Comparison of ENCODE assay signal across 12 cellular contexts in genomic region chr22:35140879-35141745, GRCh38.
A peak's percentile ranks its signal among the peaks of the same experiment; 100 is the strongest.
DNase-seq lines count a peak whose midpoint lies in the region; ATAC-seq and TF ChIP-seq lines count a peak whose summit lies in the region.
"Had no signal": no experiment of that assay in that cellular context is flagged by ENCODE, and none has a peak within 500 bp of the region (broad histone marks: within the 10 kb centered on the region; RNA-seq: fewer than 3 reads in every experiment).

No MANE protein-coding gene starts in this region.

- TF ChIP-seq CTCF in HFFc6 (IDR thresholded peaks at IDR 0.05), result peak; percentile 30
- 0 out of 2 replicates have a peak, but pooled peaks have one; percentile 17 for TF ChIP-seq CTCF in SK-N-SH (IDR thresholded peaks at IDR 0.05)
- TF ChIP-seq CTCF in progenitor cell of endocrine pancreas (IDR thresholded peaks at IDR 0.05; ENCODE audit: unreplicated experiment), result peak; percentile 42
- TF ChIP-seq CTCF in coronary artery (IDR thresholded peaks at IDR 0.05), result no peak

- no peaks in the 10 kb centered on the region for H3K27me3 Mint-ChIP-seq in activated CD4-positive, alpha-beta T cell treated with anti-CD3 and anti-CD28 coated beads, Interleukin-2, amount 10 ng/mL, durations not matched to agents 24 days and 14 days
- H3K27me3 Mint-ChIP-seq in HFFc6 (ENCODE audit: insufficient read depth) (peaks cover 5% of the 10 kb centered on the region; the same call in 1 of the 2 replicates), progenitor cell of endocrine pancreas (peaks cover 8% of the 10 kb centered on the region)

- no peaks in the 10 kb centered on the region for H3K36me3 ChIP-seq in SK-N-SH (replicated peaks in 1 of 2; ENCODE audit: control insufficient read depth in 1 of 2, insufficient read depth in 2 of 2, low read length in 1 of 2)
- H3K36me3 ChIP-seq: vagina had no signal

- no peak for ATAC-seq in HG03175 (IDR thresholded peaks at IDR 0.05; ENCODE audit: unreplicated experiment)

- H3K79me2 ChIP-seq in SK-N-SH (ENCODE audit: insufficient read depth), result no peaks in the 10 kb centered on the region

- no peak overlapping the region for H3K4me3 ChIP-seq in SK-N-SH (ENCODE audit: low read depth in 2 of 2, low read length in 1 of 2)
- H3K4me3 ChIP-seq in coronary artery, result no peak overlapping the region
- H3K4me3 ChIP-seq: vagina had no signal

- CTCF ChIA-PET in SK-N-SH (lab: Yijun Ruan, JAX), result interaction anchor here (1.2 to 2.6 kb wide), 3 partner anchors 9 to 50 kb away, joined by 3 to 15 read pairs (median 11); no protein-coding TSS in a partner anchor

- no peak overlapping the region for H3K27ac Mint-ChIP-seq in activated CD4-positive, alpha-beta T cell treated with anti-CD3 and anti-CD28 coated beads, Interleukin-2, amount 10 ng/mL, durations not matched to agents 24 days and 14 days
- H3K27ac Mint-ChIP-seq in HFFc6 (no peak overlapping the region), progenitor cell of endocrine pancreas (no peak overlapping the region)

- no peak for TF ChIP-seq EP300 in SK-N-SH (IDR thresholded peaks at IDR 0.05; ENCODE audit: borderline replicate concordance in 1 of 2, low read depth in 1 of 2, low read length in 1 of 2)

- no peaks in the 10 kb centered on the region for H3K9me3 Mint-ChIP-seq in activated CD4-positive, alpha-beta T cell treated with anti-CD3 and anti-CD28 coated beads, Interleukin-2, amount 10 ng/mL, durations not matched to agents 24 days and 14 days
- H3K9me3 Mint-ChIP-seq in HFFc6 (peaks cover 8% of the 10 kb centered on the region; the same call in 1 of the 2 replicates), progenitor cell of endocrine pancreas (ENCODE audit: low read depth) (no peaks in the 10 kb centered on the region)

- TF ChIP-seq RAD21 in SK-N-SH (IDR thresholded peaks at IDR 0.05; ENCODE audit: low read length), result 0 out of 2 replicates have a peak, but pooled peaks have one; percentile 2

- H3K4me1 ChIP-seq in SK-N-SH (ENCODE audit: control insufficient read depth in 1 of 2, insufficient read depth in 2 of 2, low read depth in 1 of 2, low read length in 1 of 2), result no peaks in the 10 kb centered on the region
- H3K4me1 ChIP-seq: vagina had no signal

- POLR2A ChIA-PET in SK-N-SH (lab: Yijun Ruan, JAX), result no interaction called here

- H2AFZ ChIP-seq in SK-N-SH (ENCODE audit: low read depth), result no peak overlapping the region

- peak; percentile 5 to 8 for DNase-seq in activated CD4-positive, alpha-beta T cell treated with anti-CD3 and anti-CD28 coated beads, Interleukin-2, amount 50 U/mL, for 48 hours
- DNase-seq in activated CD4-positive, alpha-beta T cell treated with anti-CD3 and anti-CD28 coated beads, Interleukin-2, amount 10 ng/mL, durations not matched to agents 24 days and 14 days, result no peak
- no peak for DNase-seq in HFFc6
- DNase-seq in SK-N-SH, result peak; percentile 23
- DNase-seq in progenitor cell of endocrine pancreas (ENCODE audit: low spot score, unreplicated experiment), result no peak
- no peak for DNase-seq in coronary artery (ENCODE audit: low spot score)
- DNase-seq in DMS79 (lab: John Stamatoyannopoulos, UW), result no peak
- DNase-seq: activated CD4-positive, CD25-positive, alpha-beta regulatory T cell treated with anti-CD3 and anti-CD28 coated beads, Interleukin-2, amount 50 U/mL, for 72 hours; aorta; posterior cingulate gyrus had no signal

- no peaks in the 10 kb centered on the region for H4K20me1 ChIP-seq in SK-N-SH (ENCODE audit: insufficient read depth)

- H3K4me3 Mint-ChIP-seq in activated CD4-positive, alpha-beta T cell treated with anti-CD3 and anti-CD28 coated beads, Interleukin-2, amount 10 ng/mL, durations not matched to agents 24 days and 14 days, result no peak overlapping the region
- H3K4me3 Mint-ChIP-seq in HFFc6 (no peak overlapping the region), progenitor cell of endocrine pancreas (ENCODE audit: low read depth) (no peak overlapping the region)

- H3K9me2 ChIP-seq in SK-N-SH, result no peaks in the 10 kb centered on the region

- H3K27me3 ChIP-seq in SK-N-SH (ENCODE audit: insufficient read depth), result no peaks in the 10 kb centered on the region; the same call in 1 of the 2 replicates
- H3K27me3 ChIP-seq: vagina had no signal

- H3K9me3 ChIP-seq in SK-N-SH, result no peaks in the 10 kb centered on the region
- H3K9me3 ChIP-seq: vagina had no signal

- H3K27ac ChIP-seq in SK-N-SH (ENCODE audit: low read depth in 2 of 2, low read length in 1 of 2), result no peak overlapping the region
- H3K27ac ChIP-seq in coronary artery, result no peak overlapping the region
- H3K27ac ChIP-seq: vagina had no signal

- intact Hi-C loops in activated CD4-positive, alpha-beta T cell treated with anti-CD3 and anti-CD28 coated beads, Interleukin-2, amount 10 ng/mL, durations not matched to agents 24 days and 14 days (cut with micrococcal nuclease), result no loop called here

- H3K4me1 Mint-ChIP-seq in activated CD4-positive, alpha-beta T cell treated with anti-CD3 and anti-CD28 coated beads, Interleukin-2, amount 10 ng/mL, durations not matched to agents 24 days and 14 days, result no peaks in the 10 kb centered on the region
- H3K4me1 Mint-ChIP-seq in HFFc6 (ENCODE audit: low read depth) (no peaks in the 10 kb centered on the region), progenitor cell of endocrine pancreas (ENCODE audit: low read depth) (peaks cover 1% of the 10 kb centered on the region)

- 6% methylated on average over 10 of the region's 12 CpGs for WGBS in SK-N-SH (ENCODE audit: low lambda C conversion rate)

- no peaks in the 10 kb centered on the region for H3K36me3 Mint-ChIP-seq in activated CD4-positive, alpha-beta T cell treated with anti-CD3 and anti-CD28 coated beads, Interleukin-2, amount 10 ng/mL, durations not matched to agents 24 days and 14 days (ENCODE audit: low read depth)
- no peaks in the 10 kb centered on the region for H3K36me3 Mint-ChIP-seq in HFFc6 (ENCODE audit: low read depth)
- H3K36me3 Mint-ChIP-seq in progenitor cell of endocrine pancreas (ENCODE audit: insufficient read depth), result no peaks in the 10 kb centered on the region

- no peak overlapping the region for H3K9ac ChIP-seq in SK-N-SH

- H3F3A ChIP-seq in SK-N-SH (replicated peaks; ENCODE audit: insufficient read depth), result no peaks in the 10 kb centered on the region

- H3K4me2 ChIP-seq in SK-N-SH, result no peak overlapping the region

TF ChIP-seq in SK-N-SH, 30 proteins besides CTCF, POLR2A, EP300 and RAD21:
- no peak for TF ChIP-seq SIN3A (IDR thresholded peaks at IDR 0.05; ENCODE audit: borderline replicate concordance, low read depth, low read length)

Comparison
In these comparisons a context has a peak if more than half of its experiments do, and no peak if none do; other contexts are left out.
1. DNase-seq: peak in activated CD4-positive, alpha-beta T cell treated with anti-CD3 and anti-CD28 coated beads, Interleukin-2, amount 50 U/mL, for 48 hours (2 of 2) and SK-N-SH (single experiment); none in activated CD4-positive, alpha-beta T cell treated with anti-CD3 and anti-CD28 coated beads, Interleukin-2, amount 10 ng/mL, durations not matched to agents 24 days and 14 days (single experiment), HFFc6 (single experiment), progenitor cell of endocrine pancreas (single experiment), coronary artery (single experiment) and DMS79 (single experiment).